21 cellular contexts compared by ENCODE assay signal in the genomic region with DNA sequence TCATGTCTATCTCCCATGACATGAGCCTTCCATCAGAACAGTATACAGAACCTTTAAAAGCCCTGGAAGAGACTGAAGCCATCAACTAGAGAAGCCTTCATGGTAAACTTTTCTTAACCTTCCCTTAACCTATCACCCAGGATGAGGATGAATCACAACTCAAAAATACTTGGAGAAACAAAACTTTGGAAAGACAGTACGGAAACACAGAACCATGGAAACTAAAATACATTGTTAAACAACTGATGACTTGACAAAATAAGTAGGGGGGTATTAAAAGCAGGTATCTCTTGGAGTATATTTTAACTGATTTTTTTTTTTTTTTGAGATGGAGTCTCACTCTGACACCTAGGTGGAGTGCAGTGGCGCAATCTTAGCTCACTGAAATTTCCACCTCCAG. TPM values are rescaled to one million over a fixed set of nuclear protein-coding genes. Genes with fewer than 3 reads are reported as not detected.
DNase-seq lines count a peak whose midpoint lies in the region; ATAC-seq and TF ChIP-seq lines count a peak whose summit lies in the region.
"Had no signal": no experiment of that assay in that cellular context is flagged by ENCODE, and none has a peak within 500 bp of the region (broad histone marks: within the 10 kb centered on the region; RNA-seq: fewer than 3 reads in every experiment).

No MANE protein-coding gene starts in this region.

- no peak overlapping the region for H3K4me3 ChIP-seq in IMR-90 (ENCODE audit: insufficient read depth, low read depth, low read length)
- H3K4me3 ChIP-seq in OCI-LY1 (ENCODE audit: low read depth, low read length, poor library complexity, severe bottlenecking) = no peak overlapping the region
- no peak overlapping the region for H3K4me3 ChIP-seq in tibial artery
- H3K4me3 ChIP-seq: BLaER1 had no signal

- no CpG with 5 or more reads among the region's 2 CpGs for WGBS in IMR-90 (ENCODE audit: extremely low coverage in 2 of 2, insufficient read length in 1 of 2), 2 experiments

- no peak for TF ChIP-seq RAD21 in IMR-90 (IDR thresholded peaks at IDR 0.05; ENCODE audit: low read length)

- no peak for TF ChIP-seq POLR2A in IMR-90 (IDR thresholded peaks at IDR 0.05; ENCODE audit: low read depth, low read length)

- no peaks in the 10 kb centered on the region for H3K9me2 ChIP-seq in OCI-LY1 (ENCODE audit: low read depth, low read length)

- no peaks in the 10 kb centered on the region for H3K4me1 ChIP-seq in IMR-90 (ENCODE audit: control insufficient read depth, insufficient read depth, low read length)
- H3K4me1 ChIP-seq in OCI-LY1 (ENCODE audit: insufficient read depth, low read length, severe bottlenecking) = peaks cover 91% of the 10 kb centered on the region
- H3K4me1 ChIP-seq in tibial artery = peaks cover 0 to 48% (median 16%) of the 10 kb centered on the region in 4 donors

- BruUV-seq in IMR-90 (replicated peaks; lab: Mats Ljungman, UMichigan) = no TSS peak

- H3K79me2 ChIP-seq in OCI-LY1 (ENCODE audit: insufficient read depth, low read length) = peaks cover 62% of the 10 kb centered on the region

- no peak overlapping the region for H2BK120ac ChIP-seq in IMR-90 (ENCODE audit: low read depth, low read length)

- H3K4ac ChIP-seq in IMR-90 (ENCODE audit: low read depth, low read length) = no peak overlapping the region

- H3K9me3 ChIP-seq in IMR-90 (ENCODE audit: control insufficient read depth, insufficient read depth, low read length) = no peaks in the 10 kb centered on the region
- no peaks in the 10 kb centered on the region for H3K9me3 ChIP-seq in OCI-LY1 (ENCODE audit: low read length)
- no peaks in the 10 kb centered on the region for H3K9me3 ChIP-seq in tibial artery
- H3K9me3 ChIP-seq: BLaER1 had no signal

- no peak for ATAC-seq in IMR-90 (ENCODE audit: low read depth)
- no peak for ATAC-seq in natural killer cell treated with Interleukin-12 subunit alpha and Interleukin-12 subunit beta and Interleukin-15 and Interleukin-18, amount 100 ng/mL, for 72 hours
- ATAC-seq: CD8-positive, alpha-beta T cell; HCT116 had no signal

- H3K27me3 Mint-ChIP-seq in chondrocyte (ENCODE audit: low read depth) = no peaks in the 10 kb centered on the region
- H3K27me3 Mint-ChIP-seq in natural killer cell treated with Interleukin-12 subunit alpha and Interleukin-12 subunit beta and Interleukin-15 and Interleukin-18, amount 100 ng/mL, for 72 hours = no peaks in the 10 kb centered on the region
- H3K27me3 Mint-ChIP-seq: IgD-negative memory B cell had no signal

- intact Hi-C loops in IMR-90 (cut with micrococcal nuclease) = no loop called here
- intact Hi-C loops in tibial artery (cut with DNase I; ENCODE audit: low total_unique reads) = no loop called here

- H3K27ac ChIP-seq in IMR-90 (ENCODE audit: insufficient read depth, low read length) (no peak overlapping the region), OCI-LY1 (ENCODE audit: low read depth, low read length, poor library complexity, severe bottlenecking) (peak overlapping the region; percentile 86), tibial artery (peak overlapping the region; percentile 28 to 49)
- H3K27ac ChIP-seq: BLaER1 had no signal

- no peak overlapping the region for H2AK5ac ChIP-seq in IMR-90 (ENCODE audit: low read depth, low read length)

- H3K9me3 Mint-ChIP-seq in chondrocyte (ENCODE audit: low read depth) = no peaks in the 10 kb centered on the region
- H3K9me3 Mint-ChIP-seq in natural killer cell treated with Interleukin-12 subunit alpha and Interleukin-12 subunit beta and Interleukin-15 and Interleukin-18, amount 100 ng/mL, for 72 hours = no peaks in the 10 kb centered on the region
- H3K9me3 Mint-ChIP-seq: CD8-positive, alpha-beta T cell; IgD-negative memory B cell had no signal

- H3K36me3 Mint-ChIP-seq in chondrocyte (ENCODE audit: low read depth) = peaks cover 4% of the 10 kb centered on the region
- no peaks in the 10 kb centered on the region for H3K36me3 Mint-ChIP-seq in natural killer cell treated with Interleukin-12 subunit alpha and Interleukin-12 subunit beta and Interleukin-15 and Interleukin-18, amount 100 ng/mL, for 72 hours

- H3K36me3 ChIP-seq in IMR-90 (ENCODE audit: control insufficient read depth, insufficient read depth, low read length) = no peaks in the 10 kb centered on the region
- H3K36me3 ChIP-seq in OCI-LY1 (ENCODE audit: insufficient read depth, low read length) = peaks cover 9% of the 10 kb centered on the region
- no peaks in the 10 kb centered on the region for H3K36me3 ChIP-seq in tibial artery

- DNase-seq in IMR-90 (no peak), chondrocyte (ENCODE audit: low spot score) (no peak), tibial artery (no peak), NCI-H2081 treated with DMSO at 0.1 percent for 48 hours (lab: John Stamatoyannopoulos, UW) (no peak), CD1c-positive myeloid dendritic cell (ENCODE audit: extremely low spot score) (no peak)
- no peak for DNase-seq in natural killer cell treated with Interleukin-12 subunit alpha and Interleukin-12 subunit beta and Interleukin-15 and Interleukin-18, amount 100 ng/mL, for 72 hours (ENCODE audit: low spot score)
- DNase-seq: ACHN; Calu3; CD8-positive, alpha-beta T cell; Kasumi-1; NCI-H1105; NCI-H146; NCI-H2029; NCI-H2171; NCI-H345; NCI-H524 treated with DMSO at 0.1 percent for 48 hours; SHP77 had no signal

- no peak overlapping the region for H3K9ac ChIP-seq in IMR-90 (ENCODE audit: low read depth, low read length)
- no peak overlapping the region for H3K9ac ChIP-seq in OCI-LY1 (ENCODE audit: low read length)
- H3K9ac ChIP-seq: BLaER1 had no signal

- H4K20me1 ChIP-seq in IMR-90 (ENCODE audit: insufficient read depth, low read length) = no peaks in the 10 kb centered on the region; the same call in 1 of the 2 replicates
- no peaks in the 10 kb centered on the region for H4K20me1 ChIP-seq in OCI-LY1 (ENCODE audit: insufficient read depth, low read length)

- dilution Hi-C loops in IMR-90 (cut with HindIII; ENCODE audit: low sequenced_read_pairs, unreplicated experiment) = no loop called here

- no peak overlapping the region for H4K5ac ChIP-seq in IMR-90 (ENCODE audit: low read depth, low read length)

- in situ Hi-C loops in IMR-90 (cut with MboI; ENCODE audit: low sequenced_read_pairs) = no loop called here

- H3K4me1 Mint-ChIP-seq in chondrocyte (ENCODE audit: low read depth) = peaks cover 32% of the 10 kb centered on the region
- peaks cover 21 to 24% of the 10 kb centered on the region in 2 donors for H3K4me1 Mint-ChIP-seq in natural killer cell treated with Interleukin-12 subunit alpha and Interleukin-12 subunit beta and Interleukin-15 and Interleukin-18, amount 100 ng/mL, for 72 hours (ENCODE audit: low read depth in 2 of 2)

- no peak overlapping the region for H2BK15ac ChIP-seq in IMR-90 (ENCODE audit: low read depth, low read length)

- no peak overlapping the region for H2BK20ac ChIP-seq in IMR-90 (ENCODE audit: low read depth, low read length)

- no peaks in the 10 kb centered on the region for H3F3A ChIP-seq in OCI-LY1 (ENCODE audit: insufficient read depth, low read length)

- H4K91ac ChIP-seq in IMR-90 (ENCODE audit: insufficient read depth, low read depth, low read length) = no peak overlapping the region

- H3K14ac ChIP-seq in IMR-90 (replicated peaks; ENCODE audit: low read depth, low read length) = no peak overlapping the region

- H3K4me3 Mint-ChIP-seq in chondrocyte (ENCODE audit: unreplicated experiment) = no peak overlapping the region
- H3K4me3 Mint-ChIP-seq in natural killer cell treated with Interleukin-12 subunit alpha and Interleukin-12 subunit beta and Interleukin-15 and Interleukin-18, amount 100 ng/mL, for 72 hours = no peak overlapping the region
- H3K4me3 Mint-ChIP-seq: CD8-positive, alpha-beta T cell; IgD-negative memory B cell had no signal

- H2BK5ac ChIP-seq in IMR-90 (ENCODE audit: low read depth, low read length, poor library complexity, severe bottlenecking) = no peak overlapping the region

- POLR2A ChIA-PET in IMR-90 (lab: Charles Lee; ENCODE audit: unreplicated experiment) = no interaction called here

- H3K18ac ChIP-seq in IMR-90 (ENCODE audit: low read depth, low read length) = no peak overlapping the region

- CTCF ChIA-PET in IMR-90 (lab: Yijun Ruan, JAX) = no interaction called here

- no peak overlapping the region for H4K8ac ChIP-seq in IMR-90 (ENCODE audit: low read depth in 2 of 2, low read length in 2 of 2)

- H3K79me1 ChIP-seq in IMR-90 (ENCODE audit: low read depth in 1 of 2, low read length in 2 of 2) = peaks cover 6 to 32% of the 10 kb centered on the region in 2 experiments

- 0 out of 2 replicates have a peak, but pooled peaks cover 6% of the 10 kb centered on the region for H3K9me1 ChIP-seq in IMR-90 (ENCODE audit: insufficient read depth, low read length)

- H3K56ac ChIP-seq in IMR-90 (ENCODE audit: extremely low read depth, insufficient read depth, low read length) = no peak overlapping the region

- no peak overlapping the region for H3K23ac ChIP-seq in IMR-90 (ENCODE audit: low read depth, low read length)

- peak overlapping the region; percentile 53 for H3K27ac Mint-ChIP-seq in chondrocyte (ENCODE audit: unreplicated experiment)
- no peak overlapping the region for H3K27ac Mint-ChIP-seq in natural killer cell treated with Interleukin-12 subunit alpha and Interleukin-12 subunit beta and Interleukin-15 and Interleukin-18, amount 100 ng/mL, for 72 hours
- H3K27ac Mint-ChIP-seq: CD8-positive, alpha-beta T cell had no signal

- H3K27me3 ChIP-seq in IMR-90 (ENCODE audit: control insufficient read depth, insufficient read depth, low read length) (no peaks in the 10 kb centered on the region), OCI-LY1 (ENCODE audit: insufficient read depth, low read length) (no peaks in the 10 kb centered on the region), tibial artery (no peaks in the 10 kb centered on the region)
- H3K27me3 ChIP-seq: BLaER1 had no signal

- H2AK9ac ChIP-seq in IMR-90 (replicated peaks; ENCODE audit: low read depth, low read length, poor library complexity) = no peak overlapping the region

- no peak for TF ChIP-seq CTCF in IMR-90 (conservative IDR thresholded peaks at IDR 0.05; ENCODE audit: low read depth, low read length)
- no peak for TF ChIP-seq CTCF in OCI-LY1 (IDR thresholded peaks at IDR 0.05; ENCODE audit: low read length)
- no peak for TF ChIP-seq CTCF in chondrocyte (IDR thresholded peaks at IDR 0.05)
- TF ChIP-seq CTCF in tibial artery (IDR thresholded peaks at IDR 0.05) = no peak

- H3K4me2 ChIP-seq in IMR-90 (ENCODE audit: low read depth, low read length) (no peak overlapping the region), OCI-LY1 (ENCODE audit: low read length) (no peak overlapping the region)
- H3K4me2 ChIP-seq: BLaER1 had no signal

- H2AFZ ChIP-seq in IMR-90 (replicated peaks; ENCODE audit: low read length, poor library complexity) = no peak overlapping the region
- no peak overlapping the region for H2AFZ ChIP-seq in OCI-LY1 (ENCODE audit: low read length)

RNA-seq across cellular contexts. Expression of a gene that starts 8.7 kb away (rescaled TPM):
- 45.3 and 46.6 TPM in 2 replicates for total RNA-seq in IMR-90 (2012; rRNA removed)
- 27.0 and 35.3 TPM in 2 replicates for polyA plus RNA-seq in IMR-90 (2012; rRNA removed)
- polyA plus RNA-seq in IMR-90 (2012; cell fraction: cytosol; rRNA removed) = 13.3 and 16.9 TPM in 2 replicates
- polyA plus RNA-seq in IMR-90 (2012; cell fraction: nucleus; rRNA removed; ENCODE audit: low replicate concordance) = 10.7 and 39.2 TPM in 2 replicates
- 43.1 to 55.9 TPM (median 43.8 TPM) in 3 replicates for total RNA-seq in chondrocyte
- 10 to 100 TPM; 36.4 to 42.2 TPM for total RNA-seq in natural killer cell treated with Interleukin-12 subunit alpha and Interleukin-12 subunit beta and Interleukin-15 and Interleukin-18, amount 100 ng/mL, for 72 hours

RNA-seq across cellular contexts. Expression of a gene that starts 16.9 kb away (rescaled TPM):
- total RNA-seq in IMR-90 (2012; rRNA removed) (61.1 and 105 TPM in 2 replicates), chondrocyte (39.7 to 42.1 TPM (median 41.1 TPM) in 3 replicates)
- 13.8 and 17.0 TPM in 2 replicates for polyA plus RNA-seq in IMR-90 (2012; rRNA removed)
- 6.8 and 10.2 TPM in 2 replicates for polyA plus RNA-seq in IMR-90 (2012; cell fraction: cytosol; rRNA removed)
- 2.6 and 14.5 TPM in 2 replicates for polyA plus RNA-seq in IMR-90 (2012; cell fraction: nucleus; rRNA removed; ENCODE audit: low replicate concordance)
- total RNA-seq in natural killer cell treated with Interleukin-12 subunit alpha and Interleukin-12 subunit beta and Interleukin-15 and Interleukin-18, amount 100 ng/mL, for 72 hours = 10 to 100 TPM; 31.6 to 35.5 TPM
